In the genomic region with DNA sequence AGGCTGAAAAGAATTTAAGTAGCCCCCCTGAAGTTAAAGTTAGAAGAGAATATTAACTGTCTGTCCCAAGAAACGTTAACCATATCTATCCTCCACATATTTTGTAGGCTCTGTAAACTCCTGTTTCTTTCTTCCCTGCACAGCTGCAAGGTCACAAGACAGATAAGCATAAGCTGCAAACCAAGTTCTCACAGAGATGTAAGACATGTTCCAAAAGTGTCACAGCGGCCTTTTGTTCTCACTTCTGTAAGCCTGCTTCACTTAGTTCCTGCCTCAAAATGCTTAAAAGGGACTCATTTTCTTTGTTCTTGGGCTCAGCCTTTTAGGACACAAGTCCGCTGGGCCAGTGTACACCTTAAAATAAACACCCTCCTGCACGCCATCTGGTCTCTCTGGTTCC, we compare ENCODE assay signal across 1 cellular context.
TF ChIP-seq lines count a peak whose summit lies in the region.

No MANE protein-coding gene starts in this region.

TF ChIP-seq in neural cell, 6 proteins besides CTCF, POLR2A, EP300 and RAD21:
- TF ChIP-seq SMC3 (conservative IDR thresholded peaks at IDR 0.05; ENCODE audit: poor library complexity) (no peak), MXI1 (conservative IDR thresholded peaks at IDR 0.05; ENCODE audit: poor library complexity, severe bottlenecking) (no peak), TAF1 (IDR thresholded peaks at IDR 0.05; ENCODE audit: low read depth) (no peak)
